In the genomic region with DNA sequence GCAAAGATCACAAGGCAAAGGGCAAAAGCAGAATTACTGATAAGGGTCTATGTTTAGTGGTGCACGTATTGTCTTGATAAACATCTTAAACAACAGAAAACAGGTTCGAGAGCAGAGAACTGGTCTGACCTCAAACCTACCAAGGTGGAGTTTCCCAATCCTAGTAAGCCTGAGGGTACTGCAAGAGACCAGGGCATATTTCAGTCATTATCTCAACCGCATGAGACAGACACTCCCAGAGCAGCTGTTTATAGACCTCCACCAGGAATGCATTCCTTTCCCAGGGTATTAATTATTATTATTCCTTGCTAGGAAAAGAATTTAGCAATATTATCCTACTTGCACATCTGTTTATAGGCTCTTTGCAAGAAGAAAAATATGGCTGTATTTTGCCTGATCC, we compare ENCODE assay signal across 27 cellular contexts. TPM values are rescaled to one million over a fixed set of nuclear protein-coding genes. Genes with fewer than 3 reads are reported as not detected.
DNase-seq lines count a peak whose midpoint lies in the region; ATAC-seq, FAIRE-seq and TF ChIP-seq lines count a peak whose summit lies in the region.
"Had no signal": no experiment of that assay in that cellular context is flagged by ENCODE, and none has a peak within 500 bp of the region (broad histone marks: within the 10 kb centered on the region; RNA-seq: fewer than 3 reads in every experiment).

No MANE protein-coding gene starts in this region.

- H3K36me3 ChIP-seq in Caco-2 (ENCODE audit: control insufficient read depth, insufficient read depth, low read length) (no peaks in the 10 kb centered on the region; the same call in 1 of the 2 replicates), K562 (ENCODE audit: control insufficient read depth, insufficient read depth, low read length) (no peaks in the 10 kb centered on the region), trophoblast cell (ENCODE audit: control insufficient read depth in 1 of 2, insufficient read depth in 2 of 2, low read length in 2 of 2) (no peaks in the 10 kb centered on the region), SJCRH30 (peaks cover 11% of the 10 kb centered on the region)
- H3K36me3 ChIP-seq: BE2C; BLaER1 treated with 17β-estradiol and CSF1 and Interleukin-3, amounts not matched to agents 10 nM and 100 nM; HAP-1 had no signal

- no peaks in the 10 kb centered on the region for H3K27me3 Mint-ChIP-seq in Caco-2 (ENCODE audit: insufficient read depth, unreplicated experiment)
- H3K27me3 Mint-ChIP-seq in stimulated activated naive CD8-positive, alpha-beta T cell treated with anti-CD3 and anti-CD28 coated beads, Interleukin-15, amount 100 ng/mL, for 72 hours: no peaks in the 10 kb centered on the region
- H3K27me3 Mint-ChIP-seq: CD4-positive, alpha-beta T cell; CD8-positive, alpha-beta memory T cell had no signal

- TF ChIP-seq EP300 in K562 (IDR thresholded peaks at IDR 0.05; ENCODE audit: low read length): no peak

- H3K79me1 ChIP-seq in trophoblast cell (ENCODE audit: low read length): peaks cover 1% of the 10 kb centered on the region

- H3K36me3 Mint-ChIP-seq in Caco-2 (ENCODE audit: insufficient read depth, unreplicated experiment): no peaks in the 10 kb centered on the region
- H3K36me3 Mint-ChIP-seq: CD14-positive monocyte had no signal

- no peak overlapping the region for H3K27ac Mint-ChIP-seq in Caco-2 (ENCODE audit: unreplicated experiment)
- H3K27ac Mint-ChIP-seq in stimulated activated naive CD8-positive, alpha-beta T cell treated with anti-CD3 and anti-CD28 coated beads, Interleukin-15, amount 100 ng/mL, for 72 hours: no peak overlapping the region
- H3K27ac Mint-ChIP-seq: CD4-positive, alpha-beta T cell; CD8-positive, alpha-beta memory T cell; HFFc6 had no signal

- H3K27me3 ChIP-seq in Caco-2 (replicated peaks; ENCODE audit: control insufficient read depth, insufficient read depth, low read length): no peaks in the 10 kb centered on the region
- H3K27me3 ChIP-seq in K562 (ENCODE audit: control insufficient read depth in 2 of 2, insufficient read depth in 2 of 2, low read length in 2 of 2): no peaks in the 10 kb centered on the region
- no peaks in the 10 kb centered on the region for H3K27me3 ChIP-seq in trophoblast cell (ENCODE audit: insufficient read depth, low read length)
- no peaks in the 10 kb centered on the region for H3K27me3 ChIP-seq in SJCRH30
- H3K27me3 ChIP-seq in foreskin keratinocyte: no peaks in the 10 kb centered on the region
- H3K27me3 ChIP-seq: BLaER1 treated with 17β-estradiol and CSF1 and Interleukin-3, amounts not matched to agents 10 nM and 100 nM had no signal

- H3K9ac ChIP-seq in K562 (ENCODE audit: insufficient read depth in 1 of 2, low read depth in 2 of 2, low read length in 2 of 2): no peak overlapping the region
- H3K9ac ChIP-seq in trophoblast cell (ENCODE audit: low read length): no peak overlapping the region
- H3K9ac ChIP-seq: BLaER1 treated with 17β-estradiol and CSF1 and Interleukin-3, amounts not matched to agents 10 nM and 100 nM had no signal

- ATAC-seq in K562: no peak
- no peak for ATAC-seq in stimulated activated naive CD8-positive, alpha-beta T cell treated with anti-CD3 and anti-CD28 coated beads, Interleukin-15, amount 100 ng/mL, for 72 hours
- ATAC-seq in foreskin keratinocyte: no peak
- ATAC-seq: A549 had no signal

- no peak overlapping the region for H2AK5ac ChIP-seq in trophoblast cell (ENCODE audit: low read length)

- no peaks in the 10 kb centered on the region for H3K9me1 ChIP-seq in K562 (ENCODE audit: control insufficient read depth, insufficient read depth, low read length)

- H3K4me1 ChIP-seq in Caco-2 (no peaks in the 10 kb centered on the region), K562 (replicated peaks in 1 of 2; ENCODE audit: control insufficient read depth in 2 of 2, insufficient read depth in 2 of 2, low read length in 2 of 2) (no peaks in the 10 kb centered on the region), trophoblast cell (ENCODE audit: control insufficient read depth in 1 of 2, insufficient read depth in 2 of 2, low read length in 2 of 2) (peaks cover 4 to 5% of the 10 kb centered on the region in 2 experiments), SJCRH30 (peaks cover 8% of the 10 kb centered on the region; the same call in 1 of the 2 replicates), foreskin keratinocyte (no peaks in the 10 kb centered on the region)
- H3K4me1 ChIP-seq: A549; BE2C; BLaER1 treated with 17β-estradiol and CSF1 and Interleukin-3, amounts not matched to agents 10 nM and 100 nM; HAP-1 had no signal

- no peaks in the 10 kb centered on the region for H4K20me1 ChIP-seq in K562 (replicated peaks; ENCODE audit: control insufficient read depth, insufficient read depth, low read length)
- H4K20me1 ChIP-seq: BLaER1 treated with 17β-estradiol and CSF1 and Interleukin-3, amounts not matched to agents 10 nM and 100 nM had no signal

- no peak overlapping the region for H3K4me3 Mint-ChIP-seq in Caco-2 (ENCODE audit: unreplicated experiment)
- no peak overlapping the region for H3K4me3 Mint-ChIP-seq in stimulated activated naive CD8-positive, alpha-beta T cell treated with anti-CD3 and anti-CD28 coated beads, Interleukin-15, amount 100 ng/mL, for 72 hours
- H3K4me3 Mint-ChIP-seq: CD14-positive monocyte; CD4-positive, alpha-beta T cell; CD8-positive, alpha-beta memory T cell; HFFc6 had no signal

- H2BK5ac ChIP-seq in trophoblast cell (ENCODE audit: low read depth, low read length, poor library complexity): no peak overlapping the region

- H3K27ac ChIP-seq in K562 (ENCODE audit: extremely low read depth, low read depth, low read length): no peak overlapping the region
- H3K27ac ChIP-seq in trophoblast cell (ENCODE audit: low read depth, low read length): no peak overlapping the region
- H3K27ac ChIP-seq in SJCRH30: no peak overlapping the region
- no peak overlapping the region for H3K27ac ChIP-seq in foreskin keratinocyte
- H3K27ac ChIP-seq: A549; BLaER1 treated with 17β-estradiol and CSF1 and Interleukin-3, amounts not matched to agents 10 nM and 100 nM had no signal

- H2AFZ ChIP-seq in K562 (ENCODE audit: low read depth, low read length) (no peak overlapping the region), trophoblast cell (ENCODE audit: insufficient read depth, low read length, poor library complexity) (no peak overlapping the region)

- no peak overlapping the region for H4K12ac ChIP-seq in trophoblast cell (ENCODE audit: low read depth, low read length)

- 0% methylated on average over 3 of the region's 3 CpGs for WGBS in K562 (ENCODE audit: insufficient coverage, low coverage, missing lambda C conversion rate)
- WGBS in trophoblast cell (ENCODE audit: extremely low coverage, insufficient coverage, insufficient read length): no CpG with 5 or more reads among the region's 3 CpGs

- H3K4me3 ChIP-seq in Caco-2 (ENCODE audit: low read depth, low read length): no peak overlapping the region
- no peak overlapping the region for H3K4me3 ChIP-seq in K562
- no peak overlapping the region for H3K4me3 ChIP-seq in trophoblast cell (ENCODE audit: low read depth, low read length)
- no peak overlapping the region for H3K4me3 ChIP-seq in SJCRH30
- H3K4me3 ChIP-seq: A549; BLaER1 treated with 17β-estradiol and CSF1 and Interleukin-3, amounts not matched to agents 10 nM and 100 nM; HAP-1 had no signal

- H4K8ac ChIP-seq in trophoblast cell (ENCODE audit: low read depth, low read length): no peak overlapping the region

- no peak overlapping the region for H2BK12ac ChIP-seq in trophoblast cell (ENCODE audit: low read length)

- no peaks in the 10 kb centered on the region for H3K9me3 Mint-ChIP-seq in Caco-2 (ENCODE audit: unreplicated experiment)
- peaks cover 0 to 6% of the 10 kb centered on the region in 2 donors for H3K9me3 Mint-ChIP-seq in stimulated activated naive CD8-positive, alpha-beta T cell treated with anti-CD3 and anti-CD28 coated beads, Interleukin-15, amount 100 ng/mL, for 72 hours
- H3K9me3 Mint-ChIP-seq: CD4-positive, alpha-beta T cell had no signal

- H3K4ac ChIP-seq in trophoblast cell (ENCODE audit: low read depth, low read length): no peak overlapping the region

- H3K23ac ChIP-seq in trophoblast cell (ENCODE audit: low read length): no peak overlapping the region

- CTCF ChIA-PET in Caco-2 (lab: Charles Lee) (no interaction called here), K562 (lab: Yijun Ruan, JAX; ENCODE audit: low intra/inter-chr PET ratio) (no interaction called here)

- TF ChIP-seq CTCF in Caco-2 (IDR thresholded peaks at IDR 0.05; ENCODE audit: insufficient read depth in 1 of 2, low read depth in 1 of 2, low read length in 1 of 2, severe bottlenecking in 1 of 2, unreplicated experiment in 1 of 2) (no peak), K562 (IDR thresholded peaks at IDR 0.05 in 2 of 3, conservative IDR thresholded peaks at IDR 0.05 in 1 of 3; ENCODE audit: insufficient read depth in 2 of 3, low read depth in 1 of 3, low read length in 3 of 3) (no peak), foreskin keratinocyte (conservative IDR thresholded peaks at IDR 0.05) (no peak)

- BruUV-seq in Caco-2 (replicated peaks; lab: Mats Ljungman, UMichigan) (no TSS peak), K562 (replicated peaks; lab: Mats Ljungman, UMichigan) (no TSS peak)

- H3K9me3 ChIP-seq in Caco-2 (peaks cover 11% of the 10 kb centered on the region; the same call in 1 of the 2 replicates), K562 (replicated peaks; ENCODE audit: control insufficient read depth, insufficient read depth, low read depth, low read length) (no peaks in the 10 kb centered on the region), trophoblast cell (ENCODE audit: insufficient read depth, low read depth, low read length) (no peaks in the 10 kb centered on the region), SJCRH30 (replicated peaks) (no peaks in the 10 kb centered on the region; the same call in 1 of the 2 replicates)
- H3K9me3 ChIP-seq: A549, BE2C had no signal

- no peak for TF ChIP-seq POLR2A in K562 (conservative IDR thresholded peaks at IDR 0.05)

- in situ Hi-C loops in K562 (cut with MboI): no loop called here

- no peak overlapping the region for H3K18ac ChIP-seq in trophoblast cell (ENCODE audit: low read length)

- H3K14ac ChIP-seq in trophoblast cell (ENCODE audit: low read length): no peak overlapping the region

- no peaks in the 10 kb centered on the region for H3K4me1 Mint-ChIP-seq in Caco-2 (ENCODE audit: low read depth, unreplicated experiment)
- H3K4me1 Mint-ChIP-seq in stimulated activated naive CD8-positive, alpha-beta T cell treated with anti-CD3 and anti-CD28 coated beads, Interleukin-15, amount 100 ng/mL, for 72 hours: no peaks in the 10 kb centered on the region
- H3K4me1 Mint-ChIP-seq: CD14-positive monocyte; CD8-positive, alpha-beta memory T cell had no signal

- TF ChIP-seq RAD21 in K562 (CRISPR knock-in tag; conservative IDR thresholded peaks at IDR 0.05 in 1 of 2, IDR thresholded peaks at IDR 0.05 in 1 of 2): no peak

- no peak overlapping the region for H2BK120ac ChIP-seq in trophoblast cell (ENCODE audit: insufficient read depth, low read length, poor library complexity)

- H3K79me2 ChIP-seq in K562 (ENCODE audit: control insufficient read depth, insufficient read depth, low read length): no peaks in the 10 kb centered on the region
- H3K79me2 ChIP-seq in trophoblast cell (ENCODE audit: control insufficient read depth, insufficient read depth, low read length, poor library complexity): no peaks in the 10 kb centered on the region

- FAIRE-seq in K562 (lab: Jason Lieb, UNC): no peak
- FAIRE-seq: A549, G401.6, GM12892, H54 had no signal

- peak; percentile 34 to 40 for DNase-seq in Caco-2
- DNase-seq in LHCN-M2 (ENCODE audit: low read depth): peak; percentile 52
- no peak for DNase-seq in K562 (ENCODE audit: extremely low read depth in 1 of 4, low spot score in 3 of 4)
- DNase-seq in trophoblast cell: peak; percentile 82 to 92
- no peak for DNase-seq in SJCRH30
- DNase-seq in stimulated activated naive CD8-positive, alpha-beta T cell treated with anti-CD3 and anti-CD28 coated beads, Interleukin-15, amount 100 ng/mL, for 72 hours: no peak
- DNase-seq in NCI-H2196 (lab: John Stamatoyannopoulos, UW; ENCODE audit: unreplicated experiment): no peak
- no peak for DNase-seq in foreskin keratinocyte
- DNase-seq: 8988T; ACHN; AML-193; BE2C; Calu3; CD4-positive, alpha-beta T cell; CD8-positive, alpha-beta memory T cell; DMS53; DMS79 treated with DMSO at 0.1 percent for 48 hours; GOT3; HFFc6 had no signal

- no peak overlapping the region for H3K4me2 ChIP-seq in K562 (ENCODE audit: insufficient read depth, low read length)
- no peak overlapping the region for H3K4me2 ChIP-seq in trophoblast cell (ENCODE audit: low read length)
- H3K4me2 ChIP-seq: A549; BLaER1 treated with 17β-estradiol and CSF1 and Interleukin-3, amounts not matched to agents 10 nM and 100 nM had no signal

- POLR2A ChIA-PET in Caco-2 (lab: Charles Lee): no interaction called here
- POLR2A ChIA-PET in K562 (lab: Yijun Ruan, JAX): no interaction called here

- intact Hi-C loops in Caco-2 (cut with micrococcal nuclease; ENCODE audit: unreplicated experiment): no loop called here
- intact Hi-C loops in K562 (cut with micrococcal nuclease): no loop called here

- no peak overlapping the region for H4K91ac ChIP-seq in trophoblast cell (ENCODE audit: low read depth, low read length)

RNA-seq across cellular contexts. Expression of a gene that starts 51.5 kb away (rescaled TPM):
- 41.8 and 42.1 TPM in 2 replicates for total RNA-seq in Caco-2 (2022)
- not detected in 2 replicates for total RNA-seq in LHCN-M2 (2014; rRNA removed)
- polyA plus RNA-seq in LHCN-M2 (2012): 0.23 TPM
- total RNA-seq in K562 (2011; cell fraction: chromatin; rRNA removed; ENCODE audit: low replicate concordance): not detected in 2 replicates
- not detected in 2 replicates for total RNA-seq in K562 (2011; cell fraction: nucleolus; rRNA removed)
- total RNA-seq in K562 (2011; cell fraction: nucleoplasm; rRNA removed): not detected in 2 replicates
- not detected in 2 replicates for total RNA-seq in K562 (2014; rRNA removed)
- not detected in 2 replicates for total RNA-seq in K562 (2014; rRNA removed; fragmentation: Illumina TruSeq; extraction: Trizol)
- not detected in 2 replicates for total RNA-seq in K562 (2015; rRNA removed; fragmentation: Illumina TruSeq; extraction: Trizol)
- total RNA-seq in K562 (2021): 0.20 and 0.22 TPM in 2 replicates
- not detected in 2 replicates for polyA plus RNA-seq in K562 (2011; rRNA removed)
- polyA plus RNA-seq in K562 (2011; cell fraction: cytosol; rRNA removed): not detected in 2 replicates
- 0.08 TPM in 1 of 2 replicates, not detected in the other for polyA plus RNA-seq in K562 (2011; cell fraction: nucleus; rRNA removed)
- polyA plus RNA-seq in K562 (2012): 0.33 TPM in 1 of 2 replicates, not detected in the other
- polyA plus RNA-seq in K562 (2014; fragmentation: Illumina TruSeq; extraction: Trizol): not detected in 2 replicates
- polyA plus RNA-seq in K562 (2014; fragmentation: Nextera tagmentation; extraction: Ambion mirVana): not detected
- not detected in 2 replicates for polyA plus RNA-seq in K562 (2014; rRNA removed)
- polyA minus RNA-seq in K562 (2011; rRNA and poly(A)+ RNA removed): not detected in 2 replicates
- polyA minus RNA-seq in K562 (2011; cell fraction: cytosol; rRNA and poly(A)+ RNA removed): not detected in 2 replicates
- not detected in 2 replicates for polyA minus RNA-seq in K562 (2011; cell fraction: nucleus; rRNA and poly(A)+ RNA removed)
- 4.3 and 4.5 TPM in 2 replicates for polyA plus RNA-seq in trophoblast cell (2013)
- 64.4 and 71.8 TPM in 2 replicates for total RNA-seq in SJCRH30 (2014; rRNA removed; shearing (Covaris generic))
- 0.51 and 1.4 TPM in 2 replicates for total RNA-seq in foreskin keratinocyte
- polyA plus RNA-seq in foreskin keratinocyte: 0.48 and 0.70 TPM in 2 replicates
- total RNA-seq: CD4-positive, alpha-beta T cell; CD8-positive, alpha-beta memory T cell; Daoy; HFFc6 had no signal
- polyA plus RNA-seq: CD14-positive monocyte; CD8-positive, alpha-beta memory T cell had no signal

Comparison
In these comparisons a context has a peak if more than half of its experiments do, and no peak if none do; other contexts are left out.
1. DNase-seq: peak in Caco-2 (2 of 2), LHCN-M2 (single experiment) and trophoblast cell (2 of 2); none in K562 (0 of 4), SJCRH30 (0 of 2), stimulated activated naive CD8-positive, alpha-beta T cell treated with anti-CD3 and anti-CD28 coated beads, Interleukin-15, amount 100 ng/mL, for 72 hours (0 of 2), NCI-H2196 (single experiment) and foreskin keratinocyte (0 of 2).
2. RNA of a gene that starts 51.5 kb away (total RNA-seq): 64.4 to 71.8 TPM in SJCRH30 and 41.8 to 42.1 TPM in Caco-2; 0.51 to 1.4 TPM in foreskin keratinocyte, not detected in LHCN-M2 and 0.20 to 0.22 TPM in K562; every median in the first group is over 10 times any median in the second.